Comparison of ENCODE assay signal across 8 cellular contexts in the genomic region with DNA sequence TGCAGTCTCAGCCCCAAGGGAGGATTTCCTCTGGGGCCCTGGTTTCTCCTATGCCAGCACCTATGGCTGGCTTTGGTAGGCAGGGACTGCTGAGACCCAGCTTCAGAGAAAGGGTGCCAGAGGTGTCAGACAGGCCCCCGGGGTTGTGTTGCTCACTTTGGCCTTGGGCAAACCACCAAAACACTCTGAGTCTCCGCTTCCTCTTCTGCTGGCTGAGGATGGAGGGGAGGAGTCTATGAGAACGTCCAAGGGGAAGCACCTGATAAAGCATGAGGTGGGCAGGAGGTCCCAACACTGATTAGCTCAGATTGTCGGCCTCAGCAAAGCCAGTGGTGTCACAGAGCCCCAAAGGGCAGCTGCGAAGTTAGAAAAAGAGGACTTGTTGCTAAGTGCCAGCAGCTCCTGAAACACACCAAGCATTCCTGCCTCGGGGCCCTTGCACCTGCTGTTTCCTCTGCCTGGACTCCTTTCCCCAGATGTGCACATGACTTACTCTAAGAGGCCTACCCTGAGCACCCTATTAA. TPM values are rescaled to one million over a fixed set of nuclear protein-coding genes. Genes with fewer than 3 reads are reported as not detected.
DNase-seq lines count a peak whose midpoint lies in the region; ATAC-seq and TF ChIP-seq lines count a peak whose summit lies in the region.
"Had no signal": no experiment of that assay in that cellular context is flagged by ENCODE, and none has a peak within 500 bp of the region (broad histone marks: within the 10 kb centered on the region; RNA-seq: fewer than 3 reads in every experiment).

No MANE protein-coding gene starts in this region.

- H3K36me3 ChIP-seq in prostate gland, result peaks cover 0 to 6% of the 10 kb centered on the region in 2 donors

- 55% methylated on average over 6 of the region's 6 CpGs for WGBS in prostate gland

- H3K27ac Mint-ChIP-seq in nephron progenitor cell, result peak overlapping the region; percentile 19

- no peak overlapping the region for H3K4me3 Mint-ChIP-seq in nephron progenitor cell
- H3K4me3 Mint-ChIP-seq: activated T-cell treated with anti-CD3 and anti-CD28 coated beads, Interleukin-2, amount 50 U/mL, for 4 hours had no signal

- H3K36me3 Mint-ChIP-seq in nephron progenitor cell (ENCODE audit: low read depth), result peaks cover 40% of the 10 kb centered on the region

- H3K27me3 Mint-ChIP-seq in nephron progenitor cell (ENCODE audit: low read depth, poor library complexity), result peaks cover 8% of the 10 kb centered on the region

- H3K27me3 ChIP-seq in prostate gland (replicated peaks; ENCODE audit: insufficient read depth), result no peaks in the 10 kb centered on the region

- H3K9me3 Mint-ChIP-seq in nephron progenitor cell, result no peaks in the 10 kb centered on the region
- H3K9me3 Mint-ChIP-seq: activated T-cell treated with anti-CD3 and anti-CD28 coated beads, Interleukin-2, amount 50 U/mL, for 4 hours had no signal

- peak; percentile 87 for ATAC-seq in GM19023 (IDR thresholded peaks at IDR 0.05; ENCODE audit: unreplicated experiment)
- peak; percentile 81 for ATAC-seq in HG02610 (IDR thresholded peaks at IDR 0.05; ENCODE audit: unreplicated experiment)

- no peak overlapping the region for H3K4me3 ChIP-seq in prostate gland

- TF ChIP-seq CTCF in nephron progenitor cell (IDR thresholded peaks at IDR 0.05) (no peak), prostate gland (IDR thresholded peaks at IDR 0.05) (no peak)

- TF ChIP-seq POLR2A in prostate gland (IDR thresholded peaks at IDR 0.05), result no peak

- DNase-seq in NAMALWA (ENCODE audit: low spot score) (peak; percentile 33), nephron progenitor cell (no peak), prostate gland (ENCODE audit: low spot score) (no peak), H4 (ENCODE audit: low spot score) (no peak)
- DNase-seq in activated CD4-positive, alpha-beta T cell treated with anti-CD3 and anti-CD28 coated beads for 4 hours, result no peak
- DNase-seq: activated T-cell treated with anti-CD3 and anti-CD28 coated beads, Interleukin-2, amount 50 U/mL, for 4 hours had no signal

- no peak overlapping the region for H3K27ac ChIP-seq in prostate gland

- H3K9me3 ChIP-seq in prostate gland, result no peaks in the 10 kb centered on the region

- no peaks in the 10 kb centered on the region for H3K4me1 ChIP-seq in prostate gland (replicated peaks)

- intact Hi-C loops in prostate gland (cut with DNase I), result no loop called here

- H3K4me1 Mint-ChIP-seq in nephron progenitor cell, result peaks cover 12% of the 10 kb centered on the region

RNA-seq across cellular contexts. Expression of gene SMTNL1, which starts 10.5 kb away (rescaled TPM):
- total RNA-seq in prostate gland, result 1 to 10 TPM in 1 of 2 donors, not detected in 1; 1.4 TPM
- total RNA-seq in H4 (2014; rRNA removed; shearing (Covaris generic)), result not detected in 2 replicates
- total RNA-seq: activated T-cell treated with anti-CD3 and anti-CD28 coated beads, Interleukin-2, amount 50 U/mL, for 4 hours had no signal

RNA-seq across cellular contexts. Expression of gene TIMM10, which starts 17.4 kb away (rescaled TPM):
- total RNA-seq in prostate gland, result 10 to 100 TPM; 35.2 to 44.3 TPM
- 111 and 118 TPM in 2 replicates for total RNA-seq in H4 (2014; rRNA removed; shearing (Covaris generic))

RNA-seq across cellular contexts. Expression of gene UBE2L6, which starts 19.6 kb away (rescaled TPM):
- 10 to 100 TPM; 42.3 to 44.6 TPM for total RNA-seq in prostate gland
- 103 and 149 TPM in 2 replicates for total RNA-seq in H4 (2014; rRNA removed; shearing (Covaris generic))

RNA-seq across cellular contexts. Expression of gene SLC43A1, which starts 32.4 kb away (rescaled TPM):
- 10 to 100 TPM; 18.2 to 20.9 TPM for total RNA-seq in prostate gland
- total RNA-seq in H4 (2014; rRNA removed; shearing (Covaris generic)), result 3.5 and 6.0 TPM in 2 replicates

RNA-seq across cellular contexts. Expression of gene SERPING1, which starts 49.6 kb away (rescaled TPM):
- 100 to 1,000 TPM in 1 of 2 donors, 10 to 100 TPM in 1; 88.7 to 205 TPM for total RNA-seq in prostate gland
- 1.2 and 8.3 TPM in 2 replicates for total RNA-seq in H4 (2014; rRNA removed; shearing (Covaris generic))
